Comparison of ENCODE assay signal across 1 cellular context in the genomic region with DNA sequence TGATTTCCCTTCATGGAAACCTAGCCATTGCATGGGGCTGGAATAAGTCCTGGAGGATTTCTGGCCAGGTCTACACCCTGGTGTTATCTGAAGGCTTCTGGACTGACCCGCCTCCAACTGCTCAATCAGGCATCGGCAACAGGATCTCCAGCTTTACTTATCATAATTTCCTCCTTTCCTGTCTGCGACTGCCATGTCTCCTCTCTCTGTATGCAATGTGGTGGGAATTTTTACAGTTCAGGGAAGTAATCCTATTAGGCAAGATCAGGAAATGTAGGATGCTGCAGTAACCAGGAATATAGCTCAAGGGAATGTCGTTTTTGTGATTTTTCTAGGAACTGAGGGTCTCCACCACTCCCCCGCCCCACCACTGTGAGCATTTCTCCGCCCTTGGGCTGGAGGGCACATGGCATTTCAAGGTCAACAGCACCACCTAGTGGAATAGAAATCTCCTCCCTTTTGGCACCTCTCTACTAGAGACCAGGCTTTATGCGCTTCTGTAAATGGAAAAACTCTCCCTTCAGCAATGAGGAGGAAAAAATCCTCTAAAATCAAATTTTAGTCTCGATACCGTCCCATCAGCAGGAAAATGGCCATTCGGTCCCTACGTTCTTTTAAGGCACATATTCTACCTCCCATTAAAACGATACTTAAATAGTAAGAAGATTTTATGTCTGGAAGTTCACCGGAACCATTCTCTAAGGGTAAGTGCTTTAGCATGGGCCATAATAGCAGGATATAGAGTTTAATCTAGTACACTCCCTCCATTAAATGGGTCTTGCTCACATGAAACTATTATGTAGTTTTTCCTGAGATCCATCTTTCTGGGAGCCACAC.
A peak's percentile ranks its signal among the peaks of the same experiment; 100 is the strongest.
TF ChIP-seq lines count a peak whose summit lies in the region.

No MANE protein-coding gene starts in this region.

TF ChIP-seq in HEK293, 187 proteins besides CTCF, POLR2A, EP300 and RAD21 (continued from another document and continues in another):
- TF ChIP-seq PATZ1 (tag by site-specific recombination; IDR thresholded peaks at IDR 0.05) (0 out of 2 replicates have a peak, but pooled peaks have one; percentile 43), ZNF354C (tag by site-specific recombination; IDR thresholded peaks at IDR 0.05; ENCODE audit: borderline replicate concordance, low read depth) (no peak), OVOL3 (tag by site-specific recombination; IDR thresholded peaks at IDR 0.05) (no peak), ZNF670 (tag by site-specific recombination; IDR thresholded peaks at IDR 0.05; ENCODE audit: low read depth) (no peak), ZFHX2 (tag by site-specific recombination; conservative IDR thresholded peaks at IDR 0.05) (no peak), ZNF830 (tag by site-specific recombination; IDR thresholded peaks at IDR 0.05; ENCODE audit: low read depth) (no peak), KLF16 (tag by site-specific recombination; IDR thresholded peaks at IDR 0.05) (no peak), ZFP37 (tag by site-specific recombination; IDR thresholded peaks at IDR 0.05) (0 out of 2 replicates have a peak, but pooled peaks have one; percentile 49), RBAK (tag by site-specific recombination; IDR thresholded peaks at IDR 0.05) (no peak), ZNF121 (tag by site-specific recombination; IDR thresholded peaks at IDR 0.05) (no peak), ZNF324 (tag by site-specific recombination; IDR thresholded peaks at IDR 0.05) (no peak), ZNF76 (tag by site-specific recombination; IDR thresholded peaks at IDR 0.05; ENCODE audit: borderline replicate concordance, low read depth) (no peak), ZNF394 (tag by site-specific recombination; IDR thresholded peaks at IDR 0.05; ENCODE audit: borderline replicate concordance) (no peak), ZNF211 (tag by site-specific recombination; IDR thresholded peaks at IDR 0.05; ENCODE audit: low read depth) (no peak), KLF10 (tag by site-specific recombination; IDR thresholded peaks at IDR 0.05) (no peak), ZNF654 (tag by site-specific recombination; IDR thresholded peaks at IDR 0.05; ENCODE audit: low read depth) (peak; percentile 99), ZNF660 (tag by site-specific recombination; IDR thresholded peaks at IDR 0.05) (peak; percentile 60; the same call in 1 of the 2 replicates), ZNF518A (tag by site-specific recombination; conservative IDR thresholded peaks at IDR 0.05; ENCODE audit: low read depth) (0 out of 2 replicates have a peak, but pooled peaks have one; percentile 14), ZNF837 (tag by site-specific recombination; IDR thresholded peaks at IDR 0.05) (no peak), ZBTB20 (tag by site-specific recombination; IDR thresholded peaks at IDR 0.05) (no peak), HOXD13 (CRISPR knock-in tag; IDR thresholded peaks at IDR 0.05; ENCODE audit: borderline replicate concordance) (no peak), PBX3 (CRISPR knock-in tag; IDR thresholded peaks at IDR 0.05) (no peak), ZSCAN30 (tag by site-specific recombination; IDR thresholded peaks at IDR 0.05) (no peak), ZNF561 (tag by site-specific recombination; IDR thresholded peaks at IDR 0.05; ENCODE audit: borderline replicate concordance) (no peak), SP3 (tag by site-specific recombination; IDR thresholded peaks at IDR 0.05) (no peak), ZNF341 (tag by site-specific recombination; IDR thresholded peaks at IDR 0.05; ENCODE audit: low read depth) (no peak), ZNF596 (tag by site-specific recombination; IDR thresholded peaks at IDR 0.05) (no peak), ZBTB48 (tag by site-specific recombination; IDR thresholded peaks at IDR 0.05) (0 out of 2 replicates have a peak, but pooled peaks have one; percentile 20), GLIS1 (tag by site-specific recombination; IDR thresholded peaks at IDR 0.05) (no peak), ZNF23 (tag by site-specific recombination; IDR thresholded peaks at IDR 0.05; ENCODE audit: borderline replicate concordance) (no peak), PRDM4 (tag by site-specific recombination; IDR thresholded peaks at IDR 0.05) (no peak), ZNF155 (tag by site-specific recombination; IDR thresholded peaks at IDR 0.05) (no peak), BCL11B (tag by site-specific recombination; IDR thresholded peaks at IDR 0.05; ENCODE audit: low read depth) (no peak), ZNF510 (tag by site-specific recombination; IDR thresholded peaks at IDR 0.05; ENCODE audit: insufficient replicate concordance) (no peak), ZNF600 (tag by site-specific recombination; IDR thresholded peaks at IDR 0.05) (no peak), ZNF10 (tag by site-specific recombination; IDR thresholded peaks at IDR 0.05) (no peak)
- TF ChIP-seq, protein P1, sequence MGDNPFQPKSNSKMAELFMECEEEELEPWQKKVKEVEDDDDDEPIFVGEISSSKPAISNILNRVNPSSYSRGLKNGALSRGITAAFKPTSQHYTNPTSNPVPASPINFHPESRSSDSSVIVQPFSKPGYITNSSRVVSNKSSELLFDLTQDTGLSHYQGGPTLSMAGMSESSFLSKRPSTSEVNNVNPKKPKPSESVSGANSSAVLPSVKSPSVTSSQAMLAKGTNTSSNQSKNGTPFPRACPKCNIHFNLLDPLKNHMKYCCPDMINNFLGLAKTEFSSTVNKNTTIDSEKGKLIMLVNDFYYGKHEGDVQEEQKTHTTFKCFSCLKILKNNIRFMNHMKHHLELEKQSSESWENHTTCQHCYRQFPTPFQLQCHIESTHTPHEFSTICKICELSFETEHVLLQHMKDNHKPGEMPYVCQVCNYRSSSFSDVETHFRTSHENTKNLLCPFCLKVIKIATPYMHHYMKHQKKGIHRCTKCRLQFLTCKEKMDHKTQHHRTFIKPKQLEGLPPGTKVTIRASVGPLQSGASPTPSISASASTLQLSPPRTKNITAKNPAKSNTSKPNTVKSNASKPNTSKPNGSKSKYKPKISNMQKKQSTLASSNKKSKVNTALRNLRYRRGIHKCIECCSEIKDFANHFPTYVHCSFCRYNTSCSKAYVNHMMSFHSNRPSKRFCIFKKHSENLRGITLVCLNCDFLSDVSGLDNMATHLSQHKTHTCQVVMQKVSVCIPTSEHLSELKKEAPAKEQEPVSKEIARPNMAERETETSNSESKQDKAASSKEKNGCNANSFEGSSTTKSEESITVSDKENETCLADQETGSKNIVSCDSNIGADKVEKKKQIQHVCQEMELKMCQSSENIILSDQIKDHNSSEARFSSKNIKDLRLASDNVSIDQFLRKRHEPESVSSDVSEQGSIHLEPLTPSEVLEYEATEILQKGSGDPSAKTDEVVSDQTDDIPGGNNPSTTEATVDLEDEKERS (tag by site-specific recombination; IDR thresholded peaks at IDR 0.05): no peak
- TF ChIP-seq, protein P2, sequence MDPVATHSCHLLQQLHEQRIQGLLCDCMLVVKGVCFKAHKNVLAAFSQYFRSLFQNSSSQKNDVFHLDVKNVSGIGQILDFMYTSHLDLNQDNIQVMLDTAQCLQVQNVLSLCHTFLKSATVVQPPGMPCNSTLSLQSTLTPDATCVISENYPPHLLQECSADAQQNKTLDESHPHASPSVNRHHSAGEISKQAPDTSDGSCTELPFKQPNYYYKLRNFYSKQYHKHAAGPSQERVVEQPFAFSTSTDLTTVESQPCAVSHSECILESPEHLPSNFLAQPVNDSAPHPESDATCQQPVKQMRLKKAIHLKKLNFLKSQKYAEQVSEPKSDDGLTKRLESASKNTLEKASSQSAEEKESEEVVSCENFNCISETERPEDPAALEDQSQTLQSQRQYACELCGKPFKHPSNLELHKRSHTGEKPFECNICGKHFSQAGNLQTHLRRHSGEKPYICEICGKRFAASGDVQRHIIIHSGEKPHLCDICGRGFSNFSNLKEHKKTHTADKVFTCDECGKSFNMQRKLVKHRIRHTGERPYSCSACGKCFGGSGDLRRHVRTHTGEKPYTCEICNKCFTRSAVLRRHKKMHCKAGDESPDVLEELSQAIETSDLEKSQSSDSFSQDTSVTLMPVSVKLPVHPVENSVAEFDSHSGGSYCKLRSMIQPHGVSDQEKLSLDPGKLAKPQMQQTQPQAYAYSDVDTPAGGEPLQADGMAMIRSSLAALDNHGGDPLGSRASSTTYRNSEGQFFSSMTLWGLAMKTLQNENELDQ (tag by site-specific recombination; IDR thresholded peaks at IDR 0.05; ENCODE audit: low read depth): no peak
- TF ChIP-seq, protein P3, sequence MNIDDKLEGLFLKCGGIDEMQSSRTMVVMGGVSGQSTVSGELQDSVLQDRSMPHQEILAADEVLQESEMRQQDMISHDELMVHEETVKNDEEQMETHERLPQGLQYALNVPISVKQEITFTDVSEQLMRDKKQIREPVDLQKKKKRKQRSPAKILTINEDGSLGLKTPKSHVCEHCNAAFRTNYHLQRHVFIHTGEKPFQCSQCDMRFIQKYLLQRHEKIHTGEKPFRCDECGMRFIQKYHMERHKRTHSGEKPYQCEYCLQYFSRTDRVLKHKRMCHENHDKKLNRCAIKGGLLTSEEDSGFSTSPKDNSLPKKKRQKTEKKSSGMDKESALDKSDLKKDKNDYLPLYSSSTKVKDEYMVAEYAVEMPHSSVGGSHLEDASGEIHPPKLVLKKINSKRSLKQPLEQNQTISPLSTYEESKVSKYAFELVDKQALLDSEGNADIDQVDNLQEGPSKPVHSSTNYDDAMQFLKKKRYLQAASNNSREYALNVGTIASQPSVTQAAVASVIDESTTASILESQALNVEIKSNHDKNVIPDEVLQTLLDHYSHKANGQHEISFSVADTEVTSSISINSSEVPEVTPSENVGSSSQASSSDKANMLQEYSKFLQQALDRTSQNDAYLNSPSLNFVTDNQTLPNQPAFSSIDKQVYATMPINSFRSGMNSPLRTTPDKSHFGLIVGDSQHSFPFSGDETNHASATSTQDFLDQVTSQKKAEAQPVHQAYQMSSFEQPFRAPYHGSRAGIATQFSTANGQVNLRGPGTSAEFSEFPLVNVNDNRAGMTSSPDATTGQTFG (tag by site-specific recombination; IDR thresholded peaks at IDR 0.05; ENCODE audit: borderline replicate concordance): no peak
